Comparison of ENCODE assay signal across 11 cellular contexts in genomic region chr15:68823561-68823960, GRCh38. TPM values are rescaled to one million over a fixed set of nuclear protein-coding genes. Genes with fewer than 3 reads are reported as not detected.
A peak's percentile ranks its signal among the peaks of the same experiment; 100 is the strongest.
DNase-seq lines count a peak whose midpoint lies in the region; ATAC-seq and TF ChIP-seq lines count a peak whose summit lies in the region.
"Had no signal": no experiment of that assay in that cellular context is flagged by ENCODE, and none has a peak within 500 bp of the region (broad histone marks: within the 10 kb centered on the region; RNA-seq: fewer than 3 reads in every experiment).

No MANE protein-coding gene starts in this region.

- no peak for TF ChIP-seq CTCF in CD4-positive, alpha-beta T cell (IDR thresholded peaks at IDR 0.05)
- TF ChIP-seq CTCF in Loucy (conservative IDR thresholded peaks at IDR 0.05; ENCODE audit: low read length) (no peak), WTC11 (IDR thresholded peaks at IDR 0.05) (no peak)

- no CpG with 5 or more reads among the region's 3 CpGs for WGBS in mesendoderm (ENCODE audit: extremely low coverage, insufficient coverage, low lambda C conversion rate)

- H3K18ac ChIP-seq in mesendoderm (ENCODE audit: low read length) = no peak overlapping the region

- H2BK5ac ChIP-seq in mesendoderm (ENCODE audit: low read length) = no peak overlapping the region

- ATAC-seq in CD4-positive, alpha-beta T cell (ENCODE audit: poor library complexity) = no peak
- peak; percentile 4; the same call in 1 of the 2 replicates for ATAC-seq in WTC11
- no peak for ATAC-seq in HG03571 (IDR thresholded peaks at IDR 0.05; ENCODE audit: unreplicated experiment)
- no peak for ATAC-seq in GM19351 (IDR thresholded peaks at IDR 0.05; ENCODE audit: unreplicated experiment)
- ATAC-seq: HCT116 had no signal

- H3K36me3 Mint-ChIP-seq in CD4-positive, alpha-beta T cell (ENCODE audit: low read depth) = peaks cover 22% of the 10 kb centered on the region
- peaks cover 3% of the 10 kb centered on the region for H3K36me3 Mint-ChIP-seq in WTC11

- H3K4me2 ChIP-seq in Loucy (ENCODE audit: low read depth, low read length, poor library complexity, severe bottlenecking) = peak overlapping the region; percentile 84
- H3K4me2 ChIP-seq in mesendoderm (ENCODE audit: low read length) = no peak overlapping the region

- no peak overlapping the region for H3K56ac ChIP-seq in mesendoderm (ENCODE audit: low read length)

- H3K4me1 ChIP-seq in Loucy (ENCODE audit: insufficient read depth, low read length, poor library complexity, severe bottlenecking) (peaks cover 11% of the 10 kb centered on the region), mesendoderm (ENCODE audit: control insufficient read depth, low read depth, low read length) (peaks cover 3% of the 10 kb centered on the region)

- no peak overlapping the region for H2BK15ac ChIP-seq in mesendoderm (replicated peaks; ENCODE audit: low read depth)

- no peak overlapping the region for H3K4ac ChIP-seq in mesendoderm (ENCODE audit: low read depth, low read length)

- H3K27me3 ChIP-seq in CD4-positive, alpha-beta T cell (ENCODE audit: control insufficient read depth, insufficient read depth, low read length) = no peaks in the 10 kb centered on the region
- peaks cover 15% of the 10 kb centered on the region for H3K27me3 ChIP-seq in Loucy (ENCODE audit: insufficient read depth, low read length, poor library complexity, severe bottlenecking)
- H3K27me3 ChIP-seq in mesendoderm (ENCODE audit: insufficient read depth, low read length, poor library complexity) = peaks cover 4% of the 10 kb centered on the region

- H3K36me3 ChIP-seq in Loucy (ENCODE audit: insufficient read depth, low read length) = no peaks in the 10 kb centered on the region
- H3K36me3 ChIP-seq in mesendoderm (ENCODE audit: control insufficient read depth, insufficient read depth, low read length) = no peaks in the 10 kb centered on the region

- no peak for DNase-seq in CD4-positive, alpha-beta T cell
- DNase-seq in WTC11 (ENCODE audit: low spot score) (no peak), mesendoderm (peak; percentile 33), SKM-1 (lab: John Stamatoyannopoulos, UW; ENCODE audit: unreplicated experiment) (no peak), germinal center (ENCODE audit: low spot score) (no peak)
- DNase-seq: DMS 273 treated with DMSO at 0.1 percent for 48 hours had no signal

- H3K4me3 ChIP-seq in Loucy (ENCODE audit: low read length, poor library complexity, severe bottlenecking) = no peak overlapping the region
- H3K4me3 ChIP-seq in mesendoderm (ENCODE audit: low read length) = no peak overlapping the region

- no peak overlapping the region for H3K27ac Mint-ChIP-seq in CD4-positive, alpha-beta T cell
- H3K27ac Mint-ChIP-seq in WTC11 = no peak overlapping the region

- H2AFZ ChIP-seq in Loucy (ENCODE audit: low read length) = no peak overlapping the region

- intact Hi-C loops in CD4-positive, alpha-beta T cell (cut with DNase I, micrococcal nuclease) = loop anchor here in 1 of 2 experiments (5.0 kb wide), 1 partner anchor 54 kb away; no protein-coding TSS in a partner anchor

- H3F3A ChIP-seq in Loucy (ENCODE audit: low read depth) = no peaks in the 10 kb centered on the region

- no peak overlapping the region for H2BK120ac ChIP-seq in mesendoderm (ENCODE audit: low read depth, low read length)

- peak overlapping the region; percentile 55 for H3K4me3 Mint-ChIP-seq in CD4-positive, alpha-beta T cell
- H3K4me3 Mint-ChIP-seq in WTC11 = no peak overlapping the region

- CTCF ChIA-PET in CD4-positive, alpha-beta T cell (lab: Charles Lee) = interaction anchor here (1.6 to 2.2 kb wide), 2 partner anchors 40 to 45 kb away, joined by 3 to 6 read pairs; no protein-coding TSS in a partner anchor
- CTCF ChIA-PET in WTC11 (lab: Charles Lee) = interaction anchor here (1.3 kb wide), 1 partner anchor 208 kb away, joined by 3 read pairs; no protein-coding TSS in a partner anchor

- no peaks in the 10 kb centered on the region for H3K9me2 ChIP-seq in Loucy (replicated peaks; ENCODE audit: low read depth, low read length)

- POLR2A ChIA-PET in CD4-positive, alpha-beta T cell (lab: Charles Lee) = no interaction called here
- POLR2A ChIA-PET in WTC11 (lab: Charles Lee) = no interaction called here

- no peak overlapping the region for H3K9ac ChIP-seq in Loucy (ENCODE audit: low read depth, low read length, poor library complexity, severe bottlenecking)
- H3K9ac ChIP-seq in mesendoderm (ENCODE audit: low read length) = no peak overlapping the region

- H3K23ac ChIP-seq in mesendoderm (ENCODE audit: low read length) = no peak overlapping the region

- H3K27ac ChIP-seq in CD4-positive, alpha-beta T cell (ENCODE audit: low read depth, low read length) = no peak overlapping the region
- no peak overlapping the region for H3K27ac ChIP-seq in mesendoderm (ENCODE audit: low read depth, low read length)
- H3K27ac ChIP-seq: 22Rv1 had no signal

- no peaks in the 10 kb centered on the region for H3K9me3 ChIP-seq in CD4-positive, alpha-beta T cell (ENCODE audit: control insufficient read depth, low read length)
- no peaks in the 10 kb centered on the region for H3K9me3 ChIP-seq in Loucy (ENCODE audit: insufficient read depth, low read depth, low read length)

- H4K20me1 ChIP-seq in Loucy (ENCODE audit: insufficient read depth, low read length, poor library complexity, severe bottlenecking) = peaks cover 14% of the 10 kb centered on the region

- H3K4me1 Mint-ChIP-seq in CD4-positive, alpha-beta T cell (ENCODE audit: low read depth) = peaks cover 17% of the 10 kb centered on the region
- peaks cover 21% of the 10 kb centered on the region for H3K4me1 Mint-ChIP-seq in WTC11

- H3K79me2 ChIP-seq in Loucy (ENCODE audit: insufficient read depth, low read length) (peaks cover 50% of the 10 kb centered on the region), mesendoderm (ENCODE audit: control insufficient read depth, insufficient read depth, low read length) (peaks cover 19% of the 10 kb centered on the region)

- no peaks in the 10 kb centered on the region for H3K27me3 Mint-ChIP-seq in CD4-positive, alpha-beta T cell
- H3K27me3 Mint-ChIP-seq in WTC11 (ENCODE audit: low read depth) = peaks cover 71% of the 10 kb centered on the region

- peaks cover 2% of the 10 kb centered on the region for H3K79me1 ChIP-seq in mesendoderm (ENCODE audit: low read length)

- no peak overlapping the region for H4K5ac ChIP-seq in mesendoderm (ENCODE audit: low read length)

- no peak overlapping the region for H2AK5ac ChIP-seq in mesendoderm (ENCODE audit: low read length)

- no peak overlapping the region for H4K8ac ChIP-seq in mesendoderm (ENCODE audit: low read depth, low read length)

- H3K9me3 Mint-ChIP-seq in CD4-positive, alpha-beta T cell = no peaks in the 10 kb centered on the region
- H3K9me3 Mint-ChIP-seq in WTC11 = no peaks in the 10 kb centered on the region

TF ChIP-seq in WTC11, 78 proteins besides CTCF, POLR2A, EP300 and RAD21 (continues in another document):
- TF ChIP-seq TEAD1 (CRISPR knock-in tag; IDR thresholded peaks at IDR 0.05) = no peak
- TF ChIP-seq FOXJ3 (CRISPR knock-in tag; IDR thresholded peaks at IDR 0.05; ENCODE audit: borderline replicate concordance) = no peak
- TF ChIP-seq ZNF396 (CRISPR knock-in tag; IDR thresholded peaks at IDR 0.05; ENCODE audit: borderline replicate concordance) = no peak
- TF ChIP-seq ZNF423 (CRISPR knock-in tag; IDR thresholded peaks at IDR 0.05) = no peak
- no peak for TF ChIP-seq SOX15 (CRISPR knock-in tag; IDR thresholded peaks at IDR 0.05)
- TF ChIP-seq RELA (CRISPR knock-in tag; IDR thresholded peaks at IDR 0.05; ENCODE audit: borderline replicate concordance) = no peak
- no peak for TF ChIP-seq ESRRA (CRISPR knock-in tag; IDR thresholded peaks at IDR 0.05; ENCODE audit: borderline replicate concordance)
- TF ChIP-seq ATF1 (CRISPR knock-in tag; IDR thresholded peaks at IDR 0.05) = no peak
- no peak for TF ChIP-seq HMGXB4 (CRISPR knock-in tag; IDR thresholded peaks at IDR 0.05)
- no peak for TF ChIP-seq AR (CRISPR knock-in tag; IDR thresholded peaks at IDR 0.05)

RNA-seq across cellular contexts. Expression of gene ANP32A, which starts 2.9 kb away (rescaled TPM):
- 10 to 100 TPM; 55.1 to 57.3 TPM for total RNA-seq in CD4-positive, alpha-beta T cell
- total RNA-seq in WTC11 (2021) = 232 to 253 TPM (median 242 TPM) in 3 replicates
- 442 TPM for polyA plus RNA-seq in mesendoderm (2013, experiment 1 of 2)
- polyA plus RNA-seq in mesendoderm (2013, experiment 2 of 2) = 440 TPM
